In the genomic region with DNA sequence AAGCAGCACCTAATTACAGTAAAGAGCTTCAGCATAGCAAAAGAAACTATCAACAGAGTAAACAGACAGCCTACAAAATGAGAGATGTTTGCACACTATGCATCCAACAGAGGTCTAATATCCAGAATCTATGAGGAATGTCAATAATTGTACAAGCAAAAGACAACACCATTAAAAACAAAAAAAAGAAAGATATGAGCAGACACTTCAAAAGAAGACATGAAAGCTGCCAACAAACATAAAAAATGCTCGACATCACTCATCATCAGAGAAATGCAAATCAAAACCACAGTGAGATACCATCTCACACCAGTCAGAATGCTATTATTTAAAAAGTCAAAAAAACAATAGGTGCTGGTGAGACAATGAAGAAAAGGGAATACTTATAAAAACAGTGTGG, we compare ENCODE assay signal across 17 cellular contexts.
"Had no signal": no experiment of that assay in that cellular context is flagged by ENCODE, and none has a peak within 500 bp of the region (broad histone marks: within the 10 kb centered on the region; RNA-seq: fewer than 3 reads in every experiment).

No MANE protein-coding gene starts in this region.

- H3K4me3 Mint-ChIP-seq: activated naive CD8-positive, alpha-beta T cell treated with anti-CD3 and anti-CD28 coated beads, Interleukin-2, amount 10 ng/mL, durations not matched to agents 7 days and 5 days; effector memory CD8-positive, alpha-beta T cell; memory B cell; naive B cell; neural crest cell had no signal

- H3K4me3 ChIP-seq: cardiac muscle cell, prostate gland, right atrium auricular region, tibial artery had no signal

- H3K27me3 ChIP-seq: cardiac muscle cell, right atrium auricular region, tibial artery had no signal

- H3K27ac ChIP-seq: cardiac muscle cell, prostate gland, right atrium auricular region, tibial artery, WERI-Rb-1 had no signal

- H3K9me3 ChIP-seq: prostate gland, right atrium auricular region, tibial artery had no signal

- H3K4me1 ChIP-seq: prostate gland, right atrium auricular region, tibial artery had no signal

- H3K27ac Mint-ChIP-seq: activated naive CD8-positive, alpha-beta T cell treated with anti-CD3 and anti-CD28 coated beads, Interleukin-2, amount 10 ng/mL, durations not matched to agents 7 days and 5 days; effector memory CD8-positive, alpha-beta T cell; memory B cell; naive B cell had no signal

- H3K4me1 Mint-ChIP-seq: activated naive CD8-positive, alpha-beta T cell treated with anti-CD3 and anti-CD28 coated beads, Interleukin-2, amount 10 ng/mL, durations not matched to agents 7 days and 5 days; memory B cell; naive B cell had no signal

- H3K36me3 ChIP-seq: cardiac muscle cell, prostate gland, right atrium auricular region, tibial artery, WERI-Rb-1 had no signal

- H3K9me3 Mint-ChIP-seq: activated naive CD8-positive, alpha-beta T cell treated with anti-CD3 and anti-CD28 coated beads, Interleukin-2, amount 10 ng/mL, durations not matched to agents 7 days and 5 days; effector memory CD8-positive, alpha-beta T cell; memory B cell; neural crest cell had no signal

- H3K36me3 Mint-ChIP-seq: activated naive CD8-positive, alpha-beta T cell treated with anti-CD3 and anti-CD28 coated beads, Interleukin-2, amount 10 ng/mL, durations not matched to agents 7 days and 5 days; memory B cell; naive B cell had no signal

- ATAC-seq: effector memory CD8-positive, alpha-beta T cell; stimulated activated naive CD8-positive, alpha-beta T cell treated with anti-CD3 and anti-CD28 coated beads, Interleukin-15, Interleukin-2, amounts not matched to agents 100 U/mL and 50 U/mL, for 24 hours had no signal

- DNase-seq: activated CD4-positive, alpha-beta T cell treated with anti-CD3 and anti-CD28 coated beads, Interleukin-2, amount 50 U/mL, for 4 hours; activated naive CD4-positive, alpha-beta T cell treated with Interleukin-2 at 50 U/mL for 16 hours; activated naive CD8-positive, alpha-beta T cell treated with anti-CD3 and anti-CD28 coated beads, Interleukin-2, amount 10 ng/mL, durations not matched to agents 7 days and 5 days; amygdala; dermis blood vessel endothelial cell; effector memory CD8-positive, alpha-beta T cell; naive B cell; stimulated activated CD4-positive, alpha-beta T cell treated with anti-CD3 and anti-CD28 coated beads, Interleukin-2, amount 100 ng/mL, for 24 hours; stimulated activated naive CD8-positive, alpha-beta T cell treated with anti-CD3 and anti-CD28 coated beads, Interleukin-15, Interleukin-2, amounts not matched to agents 100 U/mL and 50 U/mL, for 24 hours; substantia nigra; tibial artery; WERI-Rb-1 had no signal
